31 cellular contexts compared by ENCODE assay signal in the genomic region with DNA sequence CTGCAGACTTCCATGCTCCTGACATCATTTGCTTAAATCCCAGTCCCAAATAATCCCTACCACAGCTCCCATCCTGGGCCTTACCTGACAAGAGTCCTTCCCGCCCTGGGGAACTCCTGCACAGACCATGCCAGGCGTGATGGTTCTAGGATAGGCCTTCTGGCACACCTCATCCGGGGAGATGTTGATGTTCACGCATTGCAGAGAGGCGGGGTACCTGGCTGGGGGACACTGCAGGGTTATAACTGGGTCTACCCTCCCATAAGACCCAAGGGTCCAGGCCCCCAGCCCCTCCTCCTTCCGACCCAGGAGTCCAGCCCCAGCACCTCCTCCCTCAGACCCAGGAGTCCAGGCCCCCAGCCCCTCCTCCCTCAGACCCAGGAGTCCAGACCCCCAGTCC. TPM values are rescaled to one million over a fixed set of nuclear protein-coding genes. Genes with fewer than 3 reads are reported as not detected.
"Had no signal": no experiment of that assay in that cellular context is flagged by ENCODE, and none has a peak within 500 bp of the region (broad histone marks: within the 10 kb centered on the region; RNA-seq: fewer than 3 reads in every experiment).

No MANE protein-coding gene starts in this region.

- DNase-seq: stimulated activated CD4-positive, alpha-beta T cell treated with anti-CD3 and anti-CD28 coated beads, Interleukin-2, amount 100 ng/mL, for 48 hours; stimulated activated CD4-positive, alpha-beta T cell treated with anti-CD3 and anti-CD28 coated beads, Interleukin-4, amount 100 ng/mL, for 1 hour; stimulated activated CD4-positive, alpha-beta T cell treated with anti-CD3 and anti-CD28 coated beads, Interleukin-4, amount 100 ng/mL, for 24 hours; stimulated activated CD4-positive, alpha-beta T cell treated with anti-CD3 and anti-CD28 coated beads, Interleukin-4, amount 100 ng/mL, for 4 hours; stimulated activated CD8-positive, alpha-beta memory T cell treated with anti-CD3 and anti-CD28 coated beads, Interleukin-4, amount 100 ng/mL, for 48 hours; stimulated activated naive B cell treated with anti-CD40 and anti-IgM and Interleukin-4, amounts not matched to agents 10 μg/mL and 1 μg/mL and 100 μg/mL, for 72 hours; stimulated activated naive CD4-positive, alpha-beta T cell; stimulated activated naive CD4-positive, alpha-beta T cell treated with Interleukin-2 at 50 U/mL for 16 hours; stimulated activated naive CD8-positive, alpha-beta T cell treated with anti-CD3 and anti-CD28 coated beads, Interleukin-15, amount 100 ng/mL, for 72 hours; stimulated activated naive CD8-positive, alpha-beta T cell treated with anti-CD3 and anti-CD28 coated beads, Interleukin-15, Interleukin-2, amounts not matched to agents 100 U/mL and 50 U/mL, for 24 hours; stomach; substantia nigra; testis; thyroid gland; tibial artery; transverse colon; trophoblast cell; upper lobe of right lung; uterus had no signal

- H3K36me3 ChIP-seq: stomach, suprapubic skin, thoracic aorta, thyroid gland, tibial artery, tibial nerve, transverse colon, upper lobe of left lung, upper lobe of right lung, uterus, vagina had no signal

- H3K27me3 ChIP-seq: testis, thyroid gland, upper lobe of left lung, uterus, vagina had no signal

- FAIRE-seq: urothelium cell line had no signal

- ATAC-seq: stimulated activated effector memory CD8-positive, alpha-beta T cell treated with anti-CD3 and anti-CD28 coated beads, Interleukin-12 subunit alpha, Interleukin-12 subunit beta, amount 100 ng/mL, for 72 hours; stimulated activated memory B cell treated with anti-CD40 and anti-IgM and Interleukin-4, amounts not matched to agents 10 μg/mL and 1 μg/mL and 100 μg/mL, for 72 hours; stimulated activated naive B cell treated with anti-CD40 and anti-IgM and Interleukin-4, amounts not matched to agents 10 μg/mL and 1 μg/mL and 100 μg/mL, for 72 hours; stimulated activated naive CD8-positive, alpha-beta T cell treated with anti-CD3 and anti-CD28 coated beads, Interleukin-15, amount 100 ng/mL, for 72 hours; stimulated activated naive CD8-positive, alpha-beta T cell treated with anti-CD3 and anti-CD28 coated beads, Interleukin-15, Interleukin-2, amounts not matched to agents 100 U/mL and 50 U/mL, for 24 hours had no signal

- H3K9me3 ChIP-seq: suprapubic skin, testis, thyroid gland, transverse colon, upper lobe of right lung, vagina had no signal

- H3K27ac ChIP-seq: stomach, suprapubic skin, testis, thoracic aorta, thyroid gland, tibial artery, tibial nerve, transverse colon, upper lobe of left lung, upper lobe of right lung, uterus, vagina had no signal

- H3K4me1 ChIP-seq: stomach, testis, thyroid gland, tibial artery, tibial nerve, transverse colon, upper lobe of left lung, upper lobe of right lung, uterus, vagina had no signal

- H3K4me3 ChIP-seq: stomach, suprapubic skin, testis, thoracic aorta, thyroid gland, tibial artery, tibial nerve, transverse colon, upper lobe of left lung, upper lobe of right lung, uterus, vagina had no signal

RNA-seq across cellular contexts. Expression of gene KLK14, which starts 4.0 kb away (rescaled TPM):
- total RNA-seq: stomach, subcutaneous adipose tissue, temporal lobe, thoracic aorta, thyroid gland, tibial nerve, upper lobe of right lung, ureter, urinary bladder, vagina had no signal

RNA-seq across cellular contexts. Expression of gene KLK13, which starts 13.8 kb away (rescaled TPM):
- total RNA-seq: subcutaneous adipose tissue, temporal lobe, thoracic aorta, upper lobe of right lung, ureter, urinary bladder, uterus had no signal

RNA-seq across cellular contexts. Expression of gene KLK12, which starts 43.9 kb away (rescaled TPM):
- total RNA-seq: stomach, subcutaneous adipose tissue, temporal lobe, thoracic aorta, thyroid gland, tibial nerve, upper lobe of right lung, ureter, urinary bladder, uterus had no signal
- polyA plus RNA-seq: urinary bladder had no signal
